1 cellular context compared by ENCODE assay signal in genomic region chr7:98106647-98107312, GRCh38.
TF ChIP-seq lines count a peak whose summit lies in the region.

TSS of gene LMTK2 (plus strand) at chr7:98106862. CDS start at chr7:98107178, 316 bp downstream.

TF ChIP-seq in HepG2, 621 proteins besides CTCF, POLR2A, EP300 and RAD21 (continued from another document and continues in another):
- TF ChIP-seq ZNF646 (CRISPR knock-in tag; IDR thresholded peaks at IDR 0.05) (no peak), ZNF224 (CRISPR knock-in tag; IDR thresholded peaks at IDR 0.05) (no peak), ZBTB38 (CRISPR knock-in tag; IDR thresholded peaks at IDR 0.05) (peak; percentile 92), IKZF5 (CRISPR knock-in tag; IDR thresholded peaks at IDR 0.05) (peak; percentile 40; the same call in 1 of the 2 replicates), DR1 (CRISPR knock-in tag; IDR thresholded peaks at IDR 0.05) (peak; percentile 79), ZSCAN9 (CRISPR knock-in tag; IDR thresholded peaks at IDR 0.05; ENCODE audit: borderline replicate concordance) (peak; percentile 79; the same call in 1 of the 2 replicates), SRY (CRISPR knock-in tag; IDR thresholded peaks at IDR 0.05) (peak; percentile 93), SNAPC5 (CRISPR knock-in tag; IDR thresholded peaks at IDR 0.05; ENCODE audit: borderline replicate concordance) (no peak), SNAPC2 (CRISPR knock-in tag; IDR thresholded peaks at IDR 0.05) (no peak), ZNF530 (CRISPR knock-in tag; IDR thresholded peaks at IDR 0.05; ENCODE audit: low read depth) (no peak), TAF1 (CRISPR knock-in tag; IDR thresholded peaks at IDR 0.05) (peak; percentile 97), PBX3 (CRISPR knock-in tag; IDR thresholded peaks at IDR 0.05; ENCODE audit: borderline replicate concordance) (peak; percentile 90; the same call in 1 of the 2 replicates), RARA (CRISPR knock-in tag; IDR thresholded peaks at IDR 0.05) (no peak), ZSCAN30 (CRISPR knock-in tag; IDR thresholded peaks at IDR 0.05) (no peak), MBNL3 (CRISPR knock-in tag; conservative IDR thresholded peaks at IDR 0.05) (no peak), PRDM4 (CRISPR knock-in tag; IDR thresholded peaks at IDR 0.05; ENCODE audit: borderline replicate concordance) (no peak), ZNF839 (CRISPR knock-in tag; IDR thresholded peaks at IDR 0.05; ENCODE audit: borderline replicate concordance) (peak; percentile 73; the same call in 1 of the 2 replicates), PBX2 (CRISPR knock-in tag; IDR thresholded peaks at IDR 0.05) (peak; percentile 99), CHD2 (IDR thresholded peaks at IDR 0.05; ENCODE audit: low read depth, low read length) (no peak), ZNF781 (CRISPR knock-in tag; IDR thresholded peaks at IDR 0.05; ENCODE audit: borderline replicate concordance, not compliant biosample characterization) (peak; percentile 51), ZNF142 (CRISPR knock-in tag; IDR thresholded peaks at IDR 0.05) (peak; percentile 55; the same call in 1 of the 2 replicates), AHR (CRISPR knock-in tag; IDR thresholded peaks at IDR 0.05) (peak; percentile 69; the same call in 1 of the 2 replicates), ZNF230 (CRISPR knock-in tag; IDR thresholded peaks at IDR 0.05) (0 out of 2 replicates have a peak, but pooled peaks have one; percentile 74), FOXM1 (CRISPR knock-in tag; IDR thresholded peaks at IDR 0.05) (no peak), E2F2 (CRISPR knock-in tag; IDR thresholded peaks at IDR 0.05; ENCODE audit: borderline replicate concordance) (no peak), NR2F6 (IDR thresholded peaks at IDR 0.05) (no peak), NR2F6 (CRISPR knock-in tag; IDR thresholded peaks at IDR 0.05) (0 out of 2 replicates have a peak, but pooled peaks have one; percentile 34), HOXA3 (CRISPR knock-in tag; IDR thresholded peaks at IDR 0.05) (peak; percentile 98), SP4 (CRISPR knock-in tag; IDR thresholded peaks at IDR 0.05) (peak; percentile 99), ZC3H4 (CRISPR knock-in tag; IDR thresholded peaks at IDR 0.05; ENCODE audit: borderline replicate concordance) (no peak), THAP7 (CRISPR knock-in tag; IDR thresholded peaks at IDR 0.05) (0 out of 2 replicates have a peak, but pooled peaks have one; percentile 65), NR3C1 (CRISPR knock-in tag; IDR thresholded peaks at IDR 0.05) (no peak), ZNF737 (CRISPR knock-in tag; IDR thresholded peaks at IDR 0.05; ENCODE audit: borderline replicate concordance) (0 out of 2 replicates have a peak, but pooled peaks have one; percentile 26), ZNF180 (CRISPR knock-in tag; IDR thresholded peaks at IDR 0.05; ENCODE audit: borderline replicate concordance, low read depth) (no peak), BATF2 (CRISPR knock-in tag; IDR thresholded peaks at IDR 0.05) (no peak), HOXA7 (CRISPR knock-in tag; IDR thresholded peaks at IDR 0.05) (no peak)
